ENCODE assay signal across 8 cellular contexts in genomic region chr6:4021862-4022715, GRCh38. TPM values are rescaled to one million over a fixed set of nuclear protein-coding genes. Genes with fewer than 3 reads are reported as not detected.
DNase-seq lines count a peak whose midpoint lies in the region; ATAC-seq and TF ChIP-seq lines count a peak whose summit lies in the region.

No MANE protein-coding gene starts in this region.

- intact Hi-C loops in HCT116 (cut with micrococcal nuclease) = no loop called here
- intact Hi-C loops in dorsolateral prefrontal cortex (cut with DNase I) = loop anchor here in 1 of 2 donors (5.0 kb wide), 2 partner anchors 115 to 585 kb away; partner anchors contain the start of gene ECI2

- peak; percentile 3 for ATAC-seq in GM18498 (IDR thresholded peaks at IDR 0.05; ENCODE audit: unreplicated experiment)
- ATAC-seq in HCT116 = peak; percentile 9
- no peak for ATAC-seq in HG02973 (IDR thresholded peaks at IDR 0.05; ENCODE audit: unreplicated experiment)

- H3K79me2 ChIP-seq in HCT116 (ENCODE audit: insufficient read depth, low read length) = peaks cover 82% of the 10 kb centered on the region
- peaks cover 60% of the 10 kb centered on the region for H3K79me2 ChIP-seq in OCI-LY1 (ENCODE audit: insufficient read depth, low read length)

- H3F3A ChIP-seq in OCI-LY1 (ENCODE audit: insufficient read depth, low read length) = no peaks in the 10 kb centered on the region

- DNase-seq in HCT116 (ENCODE audit: low read depth, low spot score) (no peak), dorsolateral prefrontal cortex (no peak), NCI-H510A (lab: John Stamatoyannopoulos, UW) (no peak), NCI-H345 (lab: John Stamatoyannopoulos, UW) (no peak)

- H3K4me1 ChIP-seq in HCT116 (ENCODE audit: control insufficient read depth in 1 of 2, insufficient read depth in 2 of 2, low read length in 2 of 2) (peaks cover 15 to 34% of the 10 kb centered on the region in 2 experiments), OCI-LY1 (ENCODE audit: insufficient read depth, low read length, severe bottlenecking) (peaks cover 58% of the 10 kb centered on the region), mucosa of rectum (ENCODE audit: control insufficient read depth in 2 of 2, insufficient read depth in 2 of 2, low read length in 2 of 2) (peaks cover 26 to 36% of the 10 kb centered on the region in 2 donors)

- H3K27ac ChIP-seq in HCT116 (ENCODE audit: low read depth, low read length) (peak overlapping the region; percentile 93), OCI-LY1 (ENCODE audit: low read depth, low read length, poor library complexity, severe bottlenecking) (peak overlapping the region; percentile 84), dorsolateral prefrontal cortex (peak overlapping the region; percentile 79 to 98 (median 94)), mucosa of rectum (ENCODE audit: low read depth in 2 of 2, low read length in 2 of 2) (peak overlapping the region; percentile 96 to 97)

- peak overlapping the region; percentile 97 for H3K9ac ChIP-seq in HCT116 (ENCODE audit: low read length)
- H3K9ac ChIP-seq in OCI-LY1 (ENCODE audit: low read length) = peak overlapping the region; percentile 85
- peak overlapping the region; percentile 94 to 99 for H3K9ac ChIP-seq in mucosa of rectum (ENCODE audit: low read depth in 1 of 2, low read length in 2 of 2)

- H3K27me3 ChIP-seq in HCT116 (ENCODE audit: insufficient read depth, low read length) (no peaks in the 10 kb centered on the region), OCI-LY1 (ENCODE audit: insufficient read depth, low read length) (no peaks in the 10 kb centered on the region), dorsolateral prefrontal cortex (no peaks in the 10 kb centered on the region), mucosa of rectum (ENCODE audit: control insufficient read depth in 2 of 2, insufficient read depth in 2 of 2, low read length in 2 of 2) (no peaks in the 10 kb centered on the region)

- BruUV-seq in HCT116 (replicated peaks; lab: Mats Ljungman, UMichigan) = TSS peak; percentile 50

- CTCF ChIA-PET in HCT116 (lab: Charles Lee) = interaction anchor here (1.1 to 2.0 kb wide), 4 partner anchors 44 to 279 kb away, joined by 4 to 7 read pairs (median 5); no protein-coding TSS in a partner anchor

- no peak overlapping the region for H2AFZ ChIP-seq in HCT116 (ENCODE audit: low read depth, low read length, poor library complexity, severe bottlenecking)
- H2AFZ ChIP-seq in OCI-LY1 (ENCODE audit: low read length) = no peak overlapping the region

- RAD21 ChIA-PET in HCT116 (lab: Charles Lee; ENCODE audit: low non-redundant PET in 1 of 2, low total read pairs in 2 of 2, uncharacterized antibody in 2 of 2, unreplicated experiment in 2 of 2) = no interaction called here

- H4K20me1 ChIP-seq in HCT116 (ENCODE audit: insufficient read depth) (peaks cover 45% of the 10 kb centered on the region; the same call in 1 of the 2 replicates), OCI-LY1 (ENCODE audit: insufficient read depth, low read length) (no peaks in the 10 kb centered on the region)

- TF ChIP-seq POLR2A in HCT116 (IDR thresholded peaks at IDR 0.05; ENCODE audit: borderline replicate concordance, extremely low read depth, insufficient read depth, insufficient read length) = no peak

- no peaks in the 10 kb centered on the region for H3K9me3 ChIP-seq in HCT116 (ENCODE audit: control insufficient read depth in 1 of 2, insufficient read depth in 1 of 2, low read depth in 1 of 2, low read length in 2 of 2)
- H3K9me3 ChIP-seq in OCI-LY1 (ENCODE audit: low read length) = no peaks in the 10 kb centered on the region
- H3K9me3 ChIP-seq in mucosa of rectum (ENCODE audit: control insufficient read depth in 2 of 2, low read length in 2 of 2) = no peaks in the 10 kb centered on the region

- POLR2A ChIA-PET in HCT116 (lab: Charles Lee) = interaction anchor here (0.7 to 2.5 kb wide), 9 partner anchors 9 to 336 kb away, joined by 3 to 23 read pairs (median 5); partner anchors contain the start of gene ECI2

- TF ChIP-seq CTCF in HCT116 (IDR thresholded peaks at IDR 0.05 in 2 of 3, conservative IDR thresholded peaks at IDR 0.05 in 1 of 3; ENCODE audit: borderline replicate concordance in 1 of 3, insufficient read depth in 1 of 3, low read depth in 2 of 3, low read length in 2 of 3) (no peak), OCI-LY1 (IDR thresholded peaks at IDR 0.05; ENCODE audit: low read length) (peak; percentile 13; the same call in 1 of the 2 replicates), dorsolateral prefrontal cortex (IDR thresholded peaks at IDR 0.05 in 54 of 56, conservative IDR thresholded peaks at IDR 0.05 in 2 of 56; ENCODE audit: low read depth in 1 of 56, partially characterized antibody in 56 of 56) (no peak)

- H3K9me2 ChIP-seq in HCT116 (ENCODE audit: insufficient read depth) (no peaks in the 10 kb centered on the region), OCI-LY1 (ENCODE audit: low read depth, low read length) (no peaks in the 10 kb centered on the region)

- TF ChIP-seq RAD21 in HCT116 (IDR thresholded peaks at IDR 0.05; ENCODE audit: low read depth) = no peak

- H3K36me3 ChIP-seq in HCT116 (ENCODE audit: control insufficient read depth in 1 of 2, insufficient read depth in 2 of 2, low read length in 2 of 2) (peaks cover 0 to 5% of the 10 kb centered on the region in 2 experiments; a peak in 1 of 4 replicates), OCI-LY1 (ENCODE audit: insufficient read depth, low read length) (peaks cover 25% of the 10 kb centered on the region; the same call in 1 of the 2 replicates), mucosa of rectum (ENCODE audit: control insufficient read depth in 2 of 2, insufficient read depth in 2 of 2, low read length in 2 of 2) (no peaks in the 10 kb centered on the region)

- peak overlapping the region; percentile 84 for H3K4me2 ChIP-seq in HCT116 (ENCODE audit: low read length)
- peak overlapping the region; percentile 90 for H3K4me2 ChIP-seq in OCI-LY1 (ENCODE audit: low read length)

- peak overlapping the region; percentile 86 to 95 for H3K4me3 ChIP-seq in HCT116 (replicated peaks in 1 of 2; ENCODE audit: low read depth in 1 of 2, low read length in 2 of 2)
- peak overlapping the region; percentile 94 for H3K4me3 ChIP-seq in OCI-LY1 (ENCODE audit: low read depth, low read length, poor library complexity, severe bottlenecking)
- H3K4me3 ChIP-seq in dorsolateral prefrontal cortex = peak overlapping the region; percentile 64 to 98 (median 88)
- peak overlapping the region; percentile 84 to 91 for H3K4me3 ChIP-seq in mucosa of rectum (ENCODE audit: low read length in 2 of 2)

TF ChIP-seq in HCT116, 20 proteins besides CTCF, POLR2A, EP300 and RAD21 (continues in another document):
- TF ChIP-seq, protein P1, sequence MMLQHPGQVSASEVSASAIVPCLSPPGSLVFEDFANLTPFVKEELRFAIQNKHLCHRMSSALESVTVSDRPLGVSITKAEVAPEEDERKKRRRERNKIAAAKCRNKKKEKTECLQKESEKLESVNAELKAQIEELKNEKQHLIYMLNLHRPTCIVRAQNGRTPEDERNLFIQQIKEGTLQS (IDR thresholded peaks at IDR 0.05) = no peak
- TF ChIP-seq CBX3 (IDR thresholded peaks at IDR 0.05; ENCODE audit: low read depth) (no peak), TCF7L2 (IDR thresholded peaks at IDR 0.05; ENCODE audit: borderline replicate concordance, extremely low read depth, insufficient read depth, insufficient read length) (no peak), CEBPB (IDR thresholded peaks at IDR 0.05; ENCODE audit: low read depth) (no peak), EGR1 (IDR thresholded peaks at IDR 0.05; ENCODE audit: low read depth) (no peak), FOSL1 (IDR thresholded peaks at IDR 0.05; ENCODE audit: low read depth) (no peak), MAX (IDR thresholded peaks at IDR 0.05) (no peak), SP1 (IDR thresholded peaks at IDR 0.05; ENCODE audit: low read depth) (no peak), YY1 (IDR thresholded peaks at IDR 0.05; ENCODE audit: extremely low read depth, insufficient replicate concordance, low read depth, low read length) (no peak), POLR2AphosphoS5 (IDR thresholded peaks at IDR 0.05; ENCODE audit: low read depth, low read length) (no peak), SRF (IDR thresholded peaks at IDR 0.05; ENCODE audit: low read depth) (no peak), ZFX (IDR thresholded peaks at IDR 0.05) (no peak), SIN3A (IDR thresholded peaks at IDR 0.05; ENCODE audit: low read depth) (no peak), ZNF274 (IDR thresholded peaks at IDR 0.05; ENCODE audit: low read depth, low read length) (no peak), EZH2phosphoT487 (IDR thresholded peaks at IDR 0.05; ENCODE audit: borderline replicate concordance) (no peak), EZH2 (IDR thresholded peaks at IDR 0.05) (no peak)
- TF ChIP-seq, protein P2, sequence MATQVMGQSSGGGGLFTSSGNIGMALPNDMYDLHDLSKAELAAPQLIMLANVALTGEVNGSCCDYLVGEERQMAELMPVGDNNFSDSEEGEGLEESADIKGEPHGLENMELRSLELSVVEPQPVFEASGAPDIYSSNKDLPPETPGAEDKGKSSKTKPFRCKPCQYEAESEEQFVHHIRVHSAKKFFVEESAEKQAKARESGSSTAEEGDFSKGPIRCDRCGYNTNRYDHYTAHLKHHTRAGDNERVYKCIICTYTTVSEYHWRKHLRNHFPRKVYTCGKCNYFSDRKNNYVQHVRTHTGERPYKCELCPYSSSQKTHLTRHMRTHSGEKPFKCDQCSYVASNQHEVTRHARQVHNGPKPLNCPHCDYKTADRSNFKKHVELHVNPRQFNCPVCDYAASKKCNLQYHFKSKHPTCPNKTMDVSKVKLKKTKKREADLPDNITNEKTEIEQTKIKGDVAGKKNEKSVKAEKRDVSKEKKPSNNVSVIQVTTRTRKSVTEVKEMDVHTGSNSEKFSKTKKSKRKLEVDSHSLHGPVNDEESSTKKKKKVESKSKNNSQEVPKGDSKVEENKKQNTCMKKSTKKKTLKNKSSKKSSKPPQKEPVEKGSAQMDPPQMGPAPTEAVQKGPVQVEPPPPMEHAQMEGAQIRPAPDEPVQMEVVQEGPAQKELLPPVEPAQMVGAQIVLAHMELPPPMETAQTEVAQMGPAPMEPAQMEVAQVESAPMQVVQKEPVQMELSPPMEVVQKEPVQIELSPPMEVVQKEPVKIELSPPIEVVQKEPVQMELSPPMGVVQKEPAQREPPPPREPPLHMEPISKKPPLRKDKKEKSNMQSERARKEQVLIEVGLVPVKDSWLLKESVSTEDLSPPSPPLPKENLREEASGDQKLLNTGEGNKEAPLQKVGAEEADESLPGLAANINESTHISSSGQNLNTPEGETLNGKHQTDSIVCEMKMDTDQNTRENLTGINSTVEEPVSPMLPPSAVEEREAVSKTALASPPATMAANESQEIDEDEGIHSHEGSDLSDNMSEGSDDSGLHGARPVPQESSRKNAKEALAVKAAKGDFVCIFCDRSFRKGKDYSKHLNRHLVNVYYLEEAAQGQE (IDR thresholded peaks at IDR 0.05; ENCODE audit: low read depth) = no peak

RNA-seq across cellular contexts. Expression of gene FAM217A, which starts 56.8 kb away (rescaled TPM):
- total RNA-seq in HCT116 (2021; ENCODE audit: unreplicated experiment) (not detected), dorsolateral prefrontal cortex (under 1 TPM in 5 of 120 experiments, not detected in 115; 0.20 to 0.68 (median 0.29) TPM)
- 0.62 TPM in 1 of 2 replicates, not detected in the other for polyA plus RNA-seq in HCT116 (2012)
